ENCODE assay signal across 8 cellular contexts in the genomic region with DNA sequence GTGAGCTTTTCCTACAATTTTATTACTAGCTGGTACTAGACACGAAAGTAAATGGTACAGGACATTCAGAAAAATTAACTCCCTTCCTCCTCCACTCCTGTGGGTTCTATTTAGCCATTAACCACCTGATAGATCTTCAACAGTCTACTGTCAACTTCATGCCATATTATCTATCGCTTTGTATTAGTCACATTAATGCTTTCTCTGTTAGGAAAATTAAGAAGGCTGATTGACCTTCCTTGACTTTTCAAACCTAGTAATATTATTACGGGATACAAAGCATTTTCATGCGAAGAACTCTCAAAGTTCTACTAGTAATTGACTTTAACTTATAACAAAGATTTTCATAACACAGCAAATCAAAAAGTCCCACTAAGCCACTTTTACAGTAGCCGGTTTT. TPM values are rescaled to one million over a fixed set of nuclear protein-coding genes. Genes with fewer than 3 reads are reported as not detected.
DNase-seq lines count a peak whose midpoint lies in the region; ATAC-seq and TF ChIP-seq lines count a peak whose summit lies in the region.

No MANE protein-coding gene starts in this region.

- H3K4me1 ChIP-seq in SJSA1 (replicated peaks) = peaks cover 11% of the 10 kb centered on the region; the same call in 1 of the 2 replicates

- no peak for ATAC-seq in GM21390 (IDR thresholded peaks at IDR 0.05; ENCODE audit: unreplicated experiment)
- no peak for ATAC-seq in HG03469 (IDR thresholded peaks at IDR 0.05; ENCODE audit: unreplicated experiment)

- no peak for TF ChIP-seq CTCF in GM12875 (IDR thresholded peaks at IDR 0.05; ENCODE audit: borderline replicate concordance, insufficient read depth, low read depth, low read length)
- no peak for TF ChIP-seq CTCF in fibroblast of pulmonary artery (IDR thresholded peaks at IDR 0.05; ENCODE audit: low read length, missing control alignments)
- no peak for TF ChIP-seq CTCF in retinal pigment epithelial cell (conservative IDR thresholded peaks at IDR 0.05; ENCODE audit: low read depth, low read length)

- H3K27ac ChIP-seq in SJSA1 = no peak overlapping the region

- no peaks in the 10 kb centered on the region for H3K9me3 ChIP-seq in SJSA1 (replicated peaks)

- H3K4me3 ChIP-seq in GM12875 (ENCODE audit: low read depth, low read length) (peak overlapping the region; percentile 77), SJSA1 (peak overlapping the region; percentile 86), fibroblast of pulmonary artery (replicated peaks; ENCODE audit: low read depth, low read length) (peak overlapping the region; percentile 89), retinal pigment epithelial cell (ENCODE audit: low read length) (peak overlapping the region; percentile 88)

- DNase-seq in SJSA1 (ENCODE audit: low read depth in 1 of 2, low spot score in 2 of 2) = no peak
- no peak for DNase-seq in fibroblast of pulmonary artery (ENCODE audit: low read depth)
- DNase-seq in retinal pigment epithelial cell (ENCODE audit: low read depth) = no peak
- no peak for DNase-seq in NCI-H2196 (lab: John Stamatoyannopoulos, UW; ENCODE audit: unreplicated experiment)
- no peak for DNase-seq in HPDE6-E6E7 (ENCODE audit: extremely low spot score)

- H3K36me3 ChIP-seq in SJSA1 = peaks cover 15% of the 10 kb centered on the region

- no peaks in the 10 kb centered on the region for H3K27me3 ChIP-seq in SJSA1 (replicated peaks)

RNA-seq across cellular contexts. Expression of a gene that starts 1.2 kb away (rescaled TPM):
- total RNA-seq in SJSA1 (2014; rRNA removed; shearing (Covaris generic)) = 25.7 and 25.8 TPM in 2 replicates
